28 cellular contexts compared by ENCODE assay signal in genomic region chr6:160975111-160975510, GRCh38. TPM values are rescaled to one million over a fixed set of nuclear protein-coding genes. Genes with fewer than 3 reads are reported as not detected.
DNase-seq lines count a peak whose midpoint lies in the region; ATAC-seq and TF ChIP-seq lines count a peak whose summit lies in the region.
"Had no signal": no experiment of that assay in that cellular context is flagged by ENCODE, and none has a peak within 500 bp of the region (broad histone marks: within the 10 kb centered on the region; RNA-seq: fewer than 3 reads in every experiment).

No MANE protein-coding gene starts in this region.

- no peak overlapping the region for H3K9ac ChIP-seq in neuronal stem cell (ENCODE audit: low read depth, low read length, poor library complexity)
- H3K9ac ChIP-seq: BLaER1 had no signal

- ATAC-seq in right cardiac atrium (no peak), Right ventricle myocardium superior (ENCODE audit: poor library complexity) (no peak)
- ATAC-seq in stimulated activated naive CD8-positive, alpha-beta T cell treated with anti-CD3 and anti-CD28 coated beads, Interleukin-15, Interleukin-2, amounts not matched to agents 100 U/mL and 50 U/mL, for 24 hours = no peak
- ATAC-seq in activated CD8-positive, alpha-beta T cell treated with anti-CD3 and anti-CD28 coated beads, Interleukin-2, amount 10 ng/mL, durations not matched to agents 7 days and 5 days = no peak
- ATAC-seq: activated T-helper 17 cell treated with anti-CD3 and anti-CD28 coated beads, Interleukin-2, amount 50 U/mL, for 72 hours; effector memory CD8-positive, alpha-beta T cell had no signal

- H3K27me3 ChIP-seq in right cardiac atrium (ENCODE audit: control insufficient read depth, insufficient read depth) (no peaks in the 10 kb centered on the region), neuronal stem cell (ENCODE audit: control insufficient read depth in 3 of 3, insufficient read depth in 3 of 3, low read depth in 1 of 3, low read length in 3 of 3) (no peaks in the 10 kb centered on the region)
- H3K27me3 ChIP-seq: BLaER1, esophagus squamous epithelium, gastrocnemius medialis had no signal

- no peaks in the 10 kb centered on the region for H3K36me3 ChIP-seq in neuronal stem cell (replicated peaks in 1 of 2; ENCODE audit: control insufficient read depth in 2 of 2, insufficient read depth in 2 of 2, low read length in 2 of 2)
- H3K36me3 ChIP-seq: BLaER1, esophagus squamous epithelium, gastrocnemius medialis, HAP-1 had no signal

- H3K9me3 Mint-ChIP-seq in endothelial cell (ENCODE audit: unreplicated experiment) = peaks cover 4% of the 10 kb centered on the region
- H3K9me3 Mint-ChIP-seq in activated CD8-positive, alpha-beta T cell treated with anti-CD3 and anti-CD28 coated beads, Interleukin-2, amount 10 ng/mL, durations not matched to agents 7 days and 5 days (ENCODE audit: insufficient read depth) = no peaks in the 10 kb centered on the region
- H3K9me3 Mint-ChIP-seq: activated CD4-positive, alpha-beta memory T cell treated with anti-CD3 and anti-CD28 coated beads for 36 hours; activated T-helper 17 cell treated with anti-CD3 and anti-CD28 coated beads, Interleukin-2, amount 50 U/mL, for 72 hours; effector memory CD8-positive, alpha-beta T cell; neural crest cell; stimulated activated naive CD8-positive, alpha-beta T cell treated with anti-CD3 and anti-CD28 coated beads, Interleukin-15, Interleukin-2, amounts not matched to agents 100 ng/mL and 50 ng/mL, for 24 hours had no signal

- no peak overlapping the region for H3K4me2 ChIP-seq in neuronal stem cell (ENCODE audit: insufficient read depth, low read length, poor library complexity, severe bottlenecking)
- H3K4me2 ChIP-seq: BLaER1 had no signal

- H3K27ac ChIP-seq in right cardiac atrium (ENCODE audit: low read length) (peak overlapping the region; percentile 92), neuronal stem cell (replicated peaks; ENCODE audit: low read length) (no peak overlapping the region)
- H3K27ac ChIP-seq: BLaER1, gastrocnemius medialis had no signal

- no peak overlapping the region for H3K14ac ChIP-seq in neuronal stem cell (ENCODE audit: low read length)

- no peak overlapping the region for H2BK15ac ChIP-seq in neuronal stem cell (ENCODE audit: low read length)

- peaks cover 7% of the 10 kb centered on the region for H3K27me3 Mint-ChIP-seq in endothelial cell (ENCODE audit: unreplicated experiment)
- H3K27me3 Mint-ChIP-seq in activated CD8-positive, alpha-beta T cell treated with anti-CD3 and anti-CD28 coated beads, Interleukin-2, amount 10 ng/mL, durations not matched to agents 7 days and 5 days (ENCODE audit: low read depth) = peaks cover 8% of the 10 kb centered on the region
- H3K27me3 Mint-ChIP-seq: activated T-helper 17 cell treated with anti-CD3 and anti-CD28 coated beads, Interleukin-2, amount 50 U/mL, for 72 hours had no signal

- H3K4ac ChIP-seq in neuronal stem cell (ENCODE audit: low read length) = no peak overlapping the region

- peak overlapping the region; percentile 20 for H2AFZ ChIP-seq in neuronal stem cell (ENCODE audit: low read length)

- H2AK5ac ChIP-seq in neuronal stem cell (ENCODE audit: low read depth, low read length) = no peak overlapping the region

- intact Hi-C loops in right cardiac atrium (cut with DNase I) = no loop called here
- intact Hi-C loops in Right ventricle myocardium superior (cut with DNase I) = no loop called here
- intact Hi-C loops in head of caudate nucleus (cut with DNase I) = no loop called here

- no peak overlapping the region for H2BK12ac ChIP-seq in neuronal stem cell (ENCODE audit: low read length)

- peaks cover 3% of the 10 kb centered on the region for H3K36me3 Mint-ChIP-seq in endothelial cell (ENCODE audit: low read depth, unreplicated experiment)
- H3K36me3 Mint-ChIP-seq in activated CD8-positive, alpha-beta T cell treated with anti-CD3 and anti-CD28 coated beads, Interleukin-2, amount 10 ng/mL, durations not matched to agents 7 days and 5 days (ENCODE audit: low read depth) = no peaks in the 10 kb centered on the region
- H3K36me3 Mint-ChIP-seq: activated CD4-positive, alpha-beta memory T cell treated with anti-CD3 and anti-CD28 coated beads for 36 hours had no signal

- TF ChIP-seq CTCF in endothelial cell (IDR thresholded peaks at IDR 0.05; ENCODE audit: unreplicated experiment) = no peak

- H3K9me3 ChIP-seq in right cardiac atrium (ENCODE audit: control insufficient read depth, low read length) = no peaks in the 10 kb centered on the region
- peaks cover 0 to 2% of the 10 kb centered on the region in 2 donors for H3K9me3 ChIP-seq in neuronal stem cell (replicated peaks in 1 of 2; ENCODE audit: control insufficient read depth in 2 of 2, insufficient read depth in 1 of 2, low read depth in 1 of 2, low read length in 2 of 2)
- H3K9me3 ChIP-seq: BLaER1, esophagus squamous epithelium, gastrocnemius medialis, HAP-1 had no signal

- H3K79me1 ChIP-seq in neuronal stem cell (ENCODE audit: low read depth, low read length) = no peaks in the 10 kb centered on the region

- CTCF ChIA-PET in activated CD8-positive, alpha-beta T cell treated with anti-CD3 and anti-CD28 coated beads, Interleukin-2, amount 10 ng/mL, durations not matched to agents 7 days and 5 days (lab: Charles Lee) = no interaction called here
- CTCF ChIA-PET in HEK293T (lab: Yijun Ruan, JAX) = no interaction called here

- no peak overlapping the region for H4K91ac ChIP-seq in neuronal stem cell (ENCODE audit: low read depth, low read length, poor library complexity)

- no peak for DNase-seq in right cardiac atrium
- no peak for DNase-seq in Right ventricle myocardium superior
- DNase-seq in endothelial cell (ENCODE audit: low spot score) = no peak
- no peak for DNase-seq in neuronal stem cell (ENCODE audit: low spot score)
- no peak for DNase-seq in head of caudate nucleus
- DNase-seq in stimulated activated naive CD8-positive, alpha-beta T cell treated with anti-CD3 and anti-CD28 coated beads, Interleukin-15, Interleukin-2, amounts not matched to agents 100 U/mL and 50 U/mL, for 24 hours = no peak
- no peak for DNase-seq in activated CD8-positive, alpha-beta T cell treated with anti-CD3 and anti-CD28 coated beads, Interleukin-2, amount 10 ng/mL, durations not matched to agents 7 days and 5 days
- no peak for DNase-seq in HEK293T (ENCODE audit: extremely low spot score)
- DNase-seq: ACHN; activated CD4-positive, alpha-beta memory T cell treated with anti-CD3 and anti-CD28 coated beads for 36 hours; activated CD4-positive, CD25-positive, alpha-beta regulatory T cell treated with anti-CD3 and anti-CD28 coated beads, Interleukin-2, amount 50 U/mL, for 72 hours; activated CD8-positive, alpha-beta memory T cell treated with anti-CD3 and anti-CD28 coated beads, Interleukin-2, amount 50 U/mL, for 48 hours; activated naive CD4-positive, alpha-beta T cell treated with anti-CD3 and anti-CD28 coated beads, Interleukin-2, amount 50 U/mL, for 16 hours; caudate nucleus; cortex of kidney; DND-41; effector memory CD8-positive, alpha-beta T cell; esophagus squamous epithelium; NCI-H1417; NCI-H2029 treated with DMSO at 0.1 percent for 48 hours; NCI-H226; NCI-H69 had no signal

- H3K4me3 ChIP-seq in right cardiac atrium (ENCODE audit: low read length) = no peak overlapping the region
- no peak overlapping the region for H3K4me3 ChIP-seq in neuronal stem cell (ENCODE audit: low read length in 2 of 2)
- H3K4me3 ChIP-seq: BLaER1, esophagus squamous epithelium, gastrocnemius medialis, HAP-1 had no signal

- peak overlapping the region; percentile 15 for H3K4me3 Mint-ChIP-seq in endothelial cell (ENCODE audit: unreplicated experiment)
- no peak overlapping the region for H3K4me3 Mint-ChIP-seq in activated CD8-positive, alpha-beta T cell treated with anti-CD3 and anti-CD28 coated beads, Interleukin-2, amount 10 ng/mL, durations not matched to agents 7 days and 5 days
- H3K4me3 Mint-ChIP-seq: activated CD4-positive, alpha-beta memory T cell treated with anti-CD3 and anti-CD28 coated beads for 36 hours; activated T-helper 17 cell treated with anti-CD3 and anti-CD28 coated beads, Interleukin-2, amount 50 U/mL, for 72 hours; effector memory CD8-positive, alpha-beta T cell; neural crest cell; stimulated activated naive CD8-positive, alpha-beta T cell treated with anti-CD3 and anti-CD28 coated beads, Interleukin-15, Interleukin-2, amounts not matched to agents 100 ng/mL and 50 ng/mL, for 24 hours had no signal

- POLR2A ChIA-PET in activated CD8-positive, alpha-beta T cell treated with anti-CD3 and anti-CD28 coated beads, Interleukin-2, amount 10 ng/mL, durations not matched to agents 7 days and 5 days (lab: Charles Lee) = no interaction called here
- POLR2A ChIA-PET in HEK293T (lab: Yijun Ruan, JAX) = no interaction called here

- H3K23ac ChIP-seq in neuronal stem cell (ENCODE audit: low read depth, low read length, poor library complexity) = no peak overlapping the region

- H3K4me1 Mint-ChIP-seq in endothelial cell (ENCODE audit: unreplicated experiment) = peaks cover 2% of the 10 kb centered on the region
- no peaks in the 10 kb centered on the region for H3K4me1 Mint-ChIP-seq in activated CD8-positive, alpha-beta T cell treated with anti-CD3 and anti-CD28 coated beads, Interleukin-2, amount 10 ng/mL, durations not matched to agents 7 days and 5 days (ENCODE audit: low read depth)
- H3K4me1 Mint-ChIP-seq: activated T-helper 17 cell treated with anti-CD3 and anti-CD28 coated beads, Interleukin-2, amount 50 U/mL, for 72 hours had no signal

- H3K27ac Mint-ChIP-seq in endothelial cell (ENCODE audit: unreplicated experiment) = no peak overlapping the region
- H3K27ac Mint-ChIP-seq in activated CD8-positive, alpha-beta T cell treated with anti-CD3 and anti-CD28 coated beads, Interleukin-2, amount 10 ng/mL, durations not matched to agents 7 days and 5 days = no peak overlapping the region
- H3K27ac Mint-ChIP-seq: activated CD4-positive, alpha-beta memory T cell treated with anti-CD3 and anti-CD28 coated beads for 36 hours; activated T-helper 17 cell treated with anti-CD3 and anti-CD28 coated beads, Interleukin-2, amount 50 U/mL, for 72 hours; effector memory CD8-positive, alpha-beta T cell; stimulated activated naive CD8-positive, alpha-beta T cell treated with anti-CD3 and anti-CD28 coated beads, Interleukin-15, Interleukin-2, amounts not matched to agents 100 ng/mL and 50 ng/mL, for 24 hours had no signal

- H4K8ac ChIP-seq in neuronal stem cell (ENCODE audit: low read depth, low read length) = no peak overlapping the region

- peaks cover 5% of the 10 kb centered on the region for H3K4me1 ChIP-seq in right cardiac atrium (ENCODE audit: control insufficient read depth, insufficient read depth, low read length)
- peaks cover 0 to 13% of the 10 kb centered on the region in 2 donors for H3K4me1 ChIP-seq in neuronal stem cell (ENCODE audit: control insufficient read depth in 2 of 2, insufficient read depth in 1 of 2, low read depth in 1 of 2, low read length in 2 of 2)
- H3K4me1 ChIP-seq: gastrocnemius medialis had no signal

- no peak overlapping the region for H2BK5ac ChIP-seq in neuronal stem cell (ENCODE audit: low read length)

- WGBS in right cardiac atrium = 44% methylated on average over 1 of the region's 1 CpG
- WGBS in neuronal stem cell (ENCODE audit: extremely low coverage in 2 of 2, insufficient read length in 2 of 2, insufficient replicate concordance in 1 of 2), 2 donors = no CpG with 5 or more reads among the region's 1 CpG

- H3K18ac ChIP-seq in neuronal stem cell (ENCODE audit: low read length) = no peak overlapping the region

- H2BK120ac ChIP-seq in neuronal stem cell (ENCODE audit: low read depth, low read length) = no peak overlapping the region

RNA-seq across cellular contexts. Expression of gene MAP3K4, which starts 16.5 kb away (rescaled TPM):
- total RNA-seq in right cardiac atrium (10 to 100 TPM; 28.0 to 42.3 (median 33.7) TPM), Right ventricle myocardium superior (41.7 TPM), endothelial cell (ENCODE audit: unreplicated experiment) (41.2 TPM)
- polyA plus RNA-seq in right cardiac atrium = 11.8 TPM
- polyA plus RNA-seq in neuronal stem cell (2013, experiment 1 of 2) = 21.8 TPM
- polyA plus RNA-seq in neuronal stem cell (2013, experiment 2 of 2) = 27.4 TPM
- total RNA-seq in activated CD8-positive, alpha-beta T cell treated with anti-CD3 and anti-CD28 coated beads, Interleukin-2, amount 10 ng/mL, durations not matched to agents 7 days and 5 days = 10 to 100 TPM; 26.8 to 35.7 TPM
